Comparison of ENCODE assay signal across 8 cellular contexts in genomic region chr6:41939091-41939847, GRCh38. TPM values are rescaled to one million over a fixed set of nuclear protein-coding genes. Genes with fewer than 3 reads are reported as not detected.
A peak's percentile ranks its signal among the peaks of the same experiment; 100 is the strongest.
DNase-seq lines count a peak whose midpoint lies in the region; ATAC-seq and TF ChIP-seq lines count a peak whose summit lies in the region.

No MANE protein-coding gene starts in this region.

- H3K36me3 ChIP-seq in ACC112 (ENCODE audit: insufficient read depth, low read length) (peaks cover 17% of the 10 kb centered on the region; the same call in 1 of the 2 replicates), HUES48 (ENCODE audit: control insufficient read depth, insufficient read depth, low read length) (peaks cover 29% of the 10 kb centered on the region), gastroesophageal sphincter (peaks cover 0 to 28% of the 10 kb centered on the region in 2 donors), trophoblast cell (ENCODE audit: control insufficient read depth in 1 of 2, insufficient read depth in 2 of 2, low read length in 2 of 2) (peaks cover 19 to 30% of the 10 kb centered on the region in 2 experiments)

- peak overlapping the region; percentile 90 for H3K27ac Mint-ChIP-seq in activated CD4-positive, alpha-beta memory T cell treated with anti-CD3 and anti-CD28 coated beads for 36 hours

- WGBS in gastroesophageal sphincter (ENCODE audit: low coverage in 1 of 2), 2 donors: 39% methylated on average over 6 of the region's 12 CpGs; no CpG with 5 or more reads in 1 of the 2 donors
- no CpG with 5 or more reads among the region's 12 CpGs for WGBS in trophoblast cell (ENCODE audit: extremely low coverage, insufficient coverage, insufficient read length)

- no peak for TF ChIP-seq EP300 in gastroesophageal sphincter (IDR thresholded peaks at IDR 0.05)

- H3K36me3 Mint-ChIP-seq in activated CD4-positive, alpha-beta memory T cell treated with anti-CD3 and anti-CD28 coated beads for 36 hours: peaks cover 63% of the 10 kb centered on the region

- no peak overlapping the region for H2BK12ac ChIP-seq in trophoblast cell (ENCODE audit: low read length)

- no peak overlapping the region for H2BK120ac ChIP-seq in trophoblast cell (ENCODE audit: insufficient read depth, low read length, poor library complexity)

- no peak for TF ChIP-seq POLR2A in gastroesophageal sphincter (IDR thresholded peaks at IDR 0.05)

- H3K9ac ChIP-seq in HUES48 (ENCODE audit: low read depth, low read length): no peak overlapping the region
- no peak overlapping the region for H3K9ac ChIP-seq in trophoblast cell (ENCODE audit: low read length)

- H3K79me2 ChIP-seq in ACC112 (ENCODE audit: control insufficient read depth, insufficient read depth, low read length, unreplicated experiment) (peaks cover 63% of the 10 kb centered on the region), trophoblast cell (ENCODE audit: control insufficient read depth, insufficient read depth, low read length, poor library complexity) (peaks cover 15% of the 10 kb centered on the region)

- H3K4me1 ChIP-seq in ACC112 (ENCODE audit: control insufficient read depth, insufficient read depth, low read length, unreplicated experiment): peaks cover 68% of the 10 kb centered on the region
- H3K4me1 ChIP-seq in HUES48 (ENCODE audit: control insufficient read depth, insufficient read depth, low read length): peaks cover 26% of the 10 kb centered on the region
- peaks cover 2 to 66% (median 34%) of the 10 kb centered on the region in 3 donors for H3K4me1 ChIP-seq in gastroesophageal sphincter
- peaks cover 27 to 36% of the 10 kb centered on the region in 2 experiments for H3K4me1 ChIP-seq in trophoblast cell (ENCODE audit: control insufficient read depth in 1 of 2, insufficient read depth in 2 of 2, low read length in 2 of 2)

- no peak overlapping the region for H4K12ac ChIP-seq in trophoblast cell (ENCODE audit: low read depth, low read length)

- intact Hi-C loops in activated CD4-positive, alpha-beta memory T cell treated with anti-CD3 and anti-CD28 coated beads for 36 hours (cut with micrococcal nuclease): loop anchor here (5.0 kb wide), 1 partner anchor 152 kb away; the partner anchor contains the start of gene TOMM6

- H2AFZ ChIP-seq in ACC112 (ENCODE audit: low read length, unreplicated experiment): no peak overlapping the region
- H2AFZ ChIP-seq in trophoblast cell (ENCODE audit: insufficient read depth, low read length, poor library complexity): no peak overlapping the region

- H4K8ac ChIP-seq in trophoblast cell (ENCODE audit: low read depth, low read length): no peak overlapping the region

- H3K79me1 ChIP-seq in trophoblast cell (ENCODE audit: low read length): peaks cover 16% of the 10 kb centered on the region

- H3K27me3 Mint-ChIP-seq in activated CD4-positive, alpha-beta memory T cell treated with anti-CD3 and anti-CD28 coated beads for 36 hours: no peaks in the 10 kb centered on the region

- H4K91ac ChIP-seq in trophoblast cell (ENCODE audit: low read depth, low read length): peak overlapping the region; percentile 39

- H3K14ac ChIP-seq in trophoblast cell (ENCODE audit: low read length): no peak overlapping the region

- H3K4me3 ChIP-seq in ACC112 (ENCODE audit: low read depth, low read length) (peak overlapping the region; percentile 99), HUES48 (ENCODE audit: low read depth, low read length) (peak overlapping the region; percentile 15; the same call in 1 of the 2 replicates), gastroesophageal sphincter (no peak overlapping the region), trophoblast cell (ENCODE audit: low read depth, low read length) (no peak overlapping the region)

- peaks cover 55% of the 10 kb centered on the region for H3K4me1 Mint-ChIP-seq in activated CD4-positive, alpha-beta memory T cell treated with anti-CD3 and anti-CD28 coated beads for 36 hours (ENCODE audit: low read depth)

- H3K4me3 Mint-ChIP-seq in activated CD4-positive, alpha-beta memory T cell treated with anti-CD3 and anti-CD28 coated beads for 36 hours: peak overlapping the region; percentile 99

- no peak for TF ChIP-seq CTCF in gastroesophageal sphincter (IDR thresholded peaks at IDR 0.05)

- DNase-seq in activated CD4-positive, alpha-beta memory T cell treated with anti-CD3 and anti-CD28 coated beads for 36 hours: peak; percentile 70
- no peak for DNase-seq in trophoblast cell
- no peak for DNase-seq in germinal center (ENCODE audit: low spot score)

- H3K27ac ChIP-seq in ACC112 (ENCODE audit: low read depth, low read length): peak overlapping the region; percentile 63
- H3K27ac ChIP-seq in HUES48 (ENCODE audit: low read depth, low read length): peak overlapping the region; percentile 74
- H3K27ac ChIP-seq in gastroesophageal sphincter: peak overlapping the region in 3 of 4 donors; percentile 90 to 93 (median 92)
- no peak overlapping the region for H3K27ac ChIP-seq in trophoblast cell (ENCODE audit: low read depth, low read length)

- H3K27me3 ChIP-seq in ACC112 (ENCODE audit: insufficient read depth, low read length) (no peaks in the 10 kb centered on the region), HUES48 (ENCODE audit: control insufficient read depth, insufficient read depth, low read length) (peaks cover 7% of the 10 kb centered on the region; the same call in 1 of the 2 replicates), gastroesophageal sphincter (no peaks in the 10 kb centered on the region), trophoblast cell (ENCODE audit: insufficient read depth, low read length) (no peaks in the 10 kb centered on the region)

- ATAC-seq in gastroesophageal sphincter (no peak), GM21825 (IDR thresholded peaks at IDR 0.05; ENCODE audit: unreplicated experiment) (no peak), HG03571 (IDR thresholded peaks at IDR 0.05; ENCODE audit: unreplicated experiment) (no peak)

- H3K18ac ChIP-seq in trophoblast cell (ENCODE audit: low read length): peak overlapping the region; percentile 19

- peak overlapping the region; percentile 69 for H3K4me2 ChIP-seq in trophoblast cell (ENCODE audit: low read length)

- CTCF ChIA-PET in activated CD4-positive, alpha-beta memory T cell treated with anti-CD3 and anti-CD28 coated beads for 36 hours (lab: Charles Lee): interaction anchor here (0.7 to 18.7 kb wide), 16 partner anchors 9 to 165 kb away, joined by 3 to 470 read pairs (median 5); partner anchors contain the start of genes BYSL, MED20 and TAF8

- H3K23ac ChIP-seq in trophoblast cell (ENCODE audit: low read length): no peak overlapping the region

- no peaks in the 10 kb centered on the region for H3K9me3 ChIP-seq in HUES48 (ENCODE audit: control insufficient read depth, insufficient read depth, low read length)
- H3K9me3 ChIP-seq in gastroesophageal sphincter: no peaks in the 10 kb centered on the region
- H3K9me3 ChIP-seq in trophoblast cell (ENCODE audit: insufficient read depth, low read depth, low read length): no peaks in the 10 kb centered on the region

- POLR2A ChIA-PET in activated CD4-positive, alpha-beta memory T cell treated with anti-CD3 and anti-CD28 coated beads for 36 hours (lab: Charles Lee): interaction anchor here (0.5 to 12.8 kb wide), 13 partner anchors 9 to 112 kb away, joined by 3 to 177 read pairs (median 4); partner anchors contain the start of genes BYSL, MED20 and TAF8

- H3K4ac ChIP-seq in trophoblast cell (ENCODE audit: low read depth, low read length): peak overlapping the region; percentile 22

- no peak overlapping the region for H2AK5ac ChIP-seq in trophoblast cell (ENCODE audit: low read length)

- no peaks in the 10 kb centered on the region for H3K9me3 Mint-ChIP-seq in activated CD4-positive, alpha-beta memory T cell treated with anti-CD3 and anti-CD28 coated beads for 36 hours

- no peak overlapping the region for H2BK5ac ChIP-seq in trophoblast cell (ENCODE audit: low read depth, low read length, poor library complexity)

RNA-seq across cellular contexts. Expression of gene CCND3, which starts 2.3 kb away (rescaled TPM):
- total RNA-seq in activated CD4-positive, alpha-beta memory T cell treated with anti-CD3 and anti-CD28 coated beads for 36 hours: 100 to 1,000 TPM; 570 to 573 TPM
- 100 to 1,000 TPM; 103 to 212 (median 145) TPM for total RNA-seq in gastroesophageal sphincter
- 46.7 and 49.4 TPM in 2 replicates for polyA plus RNA-seq in trophoblast cell (2013)

RNA-seq across cellular contexts. Expression of gene BYSL, which starts 18.0 kb away (rescaled TPM):
- total RNA-seq in activated CD4-positive, alpha-beta memory T cell treated with anti-CD3 and anti-CD28 coated beads for 36 hours: 10 to 100 TPM; 46.6 to 51.0 TPM
- total RNA-seq in gastroesophageal sphincter: 10 to 100 TPM in 1 of 4 donors, 1 to 10 TPM in 3; 7.2 to 10.3 (median 8.3) TPM
- polyA plus RNA-seq in trophoblast cell (2013): 23.5 and 24.5 TPM in 2 replicates

RNA-seq across cellular contexts. Expression of gene MED20, which starts 18.3 kb away (rescaled TPM):
- 10 to 100 TPM; 18.2 to 18.3 TPM for total RNA-seq in activated CD4-positive, alpha-beta memory T cell treated with anti-CD3 and anti-CD28 coated beads for 36 hours
- 10 to 100 TPM; 15.7 to 18.7 (median 17.0) TPM for total RNA-seq in gastroesophageal sphincter
- 17.8 and 19.4 TPM in 2 replicates for polyA plus RNA-seq in trophoblast cell (2013)

RNA-seq across cellular contexts. Expression of gene USP49, which starts 44.1 kb away (rescaled TPM):
- total RNA-seq in activated CD4-positive, alpha-beta memory T cell treated with anti-CD3 and anti-CD28 coated beads for 36 hours: 1 to 10 TPM; 6.1 to 6.3 TPM
- total RNA-seq in gastroesophageal sphincter: 1 to 10 TPM in 3 of 4 donors, under 1 TPM in 1; 0.69 to 5.4 (median 2.0) TPM
- 3.4 TPM in 2 replicates for polyA plus RNA-seq in trophoblast cell (2013)

Comparison
In these comparisons a context has a peak if more than half of its experiments do, and no peak if none do; other contexts are left out.
1. H3K4me3 ChIP-seq: peak in ACC112 (single experiment) and HUES48 (single experiment); none in gastroesophageal sphincter (0 of 2) and trophoblast cell (single experiment).
2. RNA of gene BYSL, which starts 18.0 kb away (total RNA-seq): 46.6 to 51.0 TPM in activated CD4-positive, alpha-beta memory T cell treated with anti-CD3 and anti-CD28 coated beads for 36 hours; 7.2 to 10.3 TPM in gastroesophageal sphincter; every median in the first group is over 4 times any median in the second.